ENCODE assay signal across 26 cellular contexts in genomic region chr6:26213334-26214075, GRCh38.
A peak's percentile ranks its signal among the peaks of the same experiment; 100 is the strongest.
DNase-seq lines count a peak whose midpoint lies in the region; ATAC-seq and TF ChIP-seq lines count a peak whose summit lies in the region.
"Had no signal": no experiment of that assay in that cellular context is flagged by ENCODE, and none has a peak within 500 bp of the region (broad histone marks: within the 10 kb centered on the region; RNA-seq: fewer than 3 reads in every experiment).

No MANE protein-coding gene starts in this region.

- no peaks in the 10 kb centered on the region for H3K79me2 ChIP-seq in GM23338 (replicated peaks; ENCODE audit: insufficient read depth)

- H3K27me3 Mint-ChIP-seq in T-helper 1 cell treated with Interleukin-12 subunit alpha and Interleukin-12 subunit beta and Interleukin-4 antibody, amounts not matched to agents 30 μg/mL and 1 μg/mL, for 36 hours (ENCODE audit: low read depth) = no peaks in the 10 kb centered on the region
- peaks cover 7% of the 10 kb centered on the region for H3K27me3 Mint-ChIP-seq in GM23338 (ENCODE audit: insufficient read depth, low read depth, poor library complexity)
- H3K27me3 Mint-ChIP-seq in activated CD4-positive, alpha-beta memory T cell treated with anti-CD3 and anti-CD28 coated beads for 36 hours = no peaks in the 10 kb centered on the region
- H3K27me3 Mint-ChIP-seq in mesothelial cell of epicardium (ENCODE audit: low read depth) = no peaks in the 10 kb centered on the region
- H3K27me3 Mint-ChIP-seq in CD4-positive, alpha-beta T cell = no peaks in the 10 kb centered on the region
- H3K27me3 Mint-ChIP-seq: activated B cell treated with CpG ODN at 0.5 μM for 24 hours had no signal

- H3K9me3 Mint-ChIP-seq in T-helper 1 cell treated with Interleukin-12 subunit alpha and Interleukin-12 subunit beta and Interleukin-4 antibody, amounts not matched to agents 30 μg/mL and 1 μg/mL, for 36 hours = no peaks in the 10 kb centered on the region
- H3K9me3 Mint-ChIP-seq in GM23338 (peaks cover 2% of the 10 kb centered on the region; the same call in 1 of the 3 replicates), mesothelial cell of epicardium (no peaks in the 10 kb centered on the region)
- peaks cover 2% of the 10 kb centered on the region for H3K9me3 Mint-ChIP-seq in activated CD4-positive, alpha-beta memory T cell treated with anti-CD3 and anti-CD28 coated beads for 36 hours
- no peaks in the 10 kb centered on the region for H3K9me3 Mint-ChIP-seq in CD4-positive, alpha-beta T cell
- H3K9me3 Mint-ChIP-seq: activated B cell treated with CpG ODN at 0.5 μM for 24 hours; activated T-helper 2 cell treated with anti-CD3 and anti-CD28 coated beads, Interferon-gamma antibody, Interleukin-2, Interleukin-4, amounts not matched to agents 10 μg/mL and 5 μg/mL and 100 μg/mL, durations not matched to agents 14 hours and 24 hours and 36 hours had no signal

- H3K27ac Mint-ChIP-seq in T-helper 1 cell treated with Interleukin-12 subunit alpha and Interleukin-12 subunit beta and Interleukin-4 antibody, amounts not matched to agents 30 μg/mL and 1 μg/mL, for 36 hours = peak overlapping the region; percentile 62
- H3K27ac Mint-ChIP-seq in GM23338 (no peak overlapping the region), mesothelial cell of epicardium (peak overlapping the region; percentile 69)
- peak overlapping the region; percentile 8 for H3K27ac Mint-ChIP-seq in activated CD4-positive, alpha-beta memory T cell treated with anti-CD3 and anti-CD28 coated beads for 36 hours
- no peak overlapping the region for H3K27ac Mint-ChIP-seq in CD4-positive, alpha-beta T cell
- H3K27ac Mint-ChIP-seq: activated B cell treated with CpG ODN at 0.5 μM for 24 hours; activated T-helper 2 cell treated with anti-CD3 and anti-CD28 coated beads, Interferon-gamma antibody, Interleukin-2, Interleukin-4, amounts not matched to agents 10 μg/mL and 5 μg/mL and 100 μg/mL, durations not matched to agents 14 hours and 24 hours and 36 hours had no signal

- no peaks in the 10 kb centered on the region for H3K9me2 ChIP-seq in GM23338 (ENCODE audit: insufficient read depth)

- no peaks in the 10 kb centered on the region for H4K20me1 ChIP-seq in GM23338 (replicated peaks; ENCODE audit: insufficient read depth)

- H3K9me3 ChIP-seq in CD4-positive, alpha-beta T cell (ENCODE audit: control insufficient read depth, low read length) = no peaks in the 10 kb centered on the region
- H3K9me3 ChIP-seq: adrenal gland, breast epithelium, esophagus muscularis mucosa, gastrocnemius medialis, mucosa of descending colon, prostate gland, SJCRH30, testis had no signal

- no peaks in the 10 kb centered on the region for H3K36me3 ChIP-seq in GM23338 (ENCODE audit: insufficient read depth)
- H3K36me3 ChIP-seq: adrenal gland, breast epithelium, esophagus muscularis mucosa, gastrocnemius medialis, prostate gland, SJCRH30 had no signal

- peak overlapping the region; percentile 10; the same call in 1 of the 2 replicates for H3K27ac ChIP-seq in GM23338 (ENCODE audit: low read depth)
- H3K27ac ChIP-seq in CD4-positive, alpha-beta T cell (ENCODE audit: low read depth, low read length) = no peak overlapping the region
- H3K27ac ChIP-seq: adrenal gland, breast epithelium, esophagus muscularis mucosa, gastrocnemius medialis, HL-60, PC-9, prostate gland, SJCRH30, testis had no signal

- no peak overlapping the region for H3K4me2 ChIP-seq in GM23338

- TF ChIP-seq CTCF in GM23338 (conservative IDR thresholded peaks at IDR 0.05; ENCODE audit: low read depth in 2 of 2) = no peak
- no peak for TF ChIP-seq CTCF in mesothelial cell of epicardium (IDR thresholded peaks at IDR 0.05; ENCODE audit: unreplicated experiment)
- no peak for TF ChIP-seq CTCF in CD4-positive, alpha-beta T cell (IDR thresholded peaks at IDR 0.05)

- peaks cover 9% of the 10 kb centered on the region for H3K4me1 Mint-ChIP-seq in T-helper 1 cell treated with Interleukin-12 subunit alpha and Interleukin-12 subunit beta and Interleukin-4 antibody, amounts not matched to agents 30 μg/mL and 1 μg/mL, for 36 hours (ENCODE audit: low read depth)
- H3K4me1 Mint-ChIP-seq in GM23338 (peaks cover 4% of the 10 kb centered on the region; the same call in 2 of the 3 replicates), mesothelial cell of epicardium (peaks cover 7% of the 10 kb centered on the region)
- H3K4me1 Mint-ChIP-seq in activated CD4-positive, alpha-beta memory T cell treated with anti-CD3 and anti-CD28 coated beads for 36 hours (ENCODE audit: low read depth) = peaks cover 5% of the 10 kb centered on the region
- no peaks in the 10 kb centered on the region for H3K4me1 Mint-ChIP-seq in CD4-positive, alpha-beta T cell (ENCODE audit: low read depth)

- H2AFZ ChIP-seq in GM23338 = no peak overlapping the region
- H2AFZ ChIP-seq: PC-9 had no signal

- intact Hi-C loops in activated CD4-positive, alpha-beta memory T cell treated with anti-CD3 and anti-CD28 coated beads for 36 hours (cut with micrococcal nuclease) = no loop called here
- intact Hi-C loops in CD4-positive, alpha-beta T cell (cut with DNase I, micrococcal nuclease) = loop anchor here in 1 of 2 experiments (1.0 to 2.0 kb wide), 2 partner anchors 7 to 13 kb away; no protein-coding TSS in a partner anchor

- CTCF ChIA-PET in activated CD4-positive, alpha-beta memory T cell treated with anti-CD3 and anti-CD28 coated beads for 36 hours (lab: Charles Lee) = no interaction called here
- CTCF ChIA-PET in CD4-positive, alpha-beta T cell (lab: Charles Lee) = no interaction called here

- no peaks in the 10 kb centered on the region for H3K27me3 ChIP-seq in GM23338 (ENCODE audit: insufficient read depth)
- no peaks in the 10 kb centered on the region for H3K27me3 ChIP-seq in CD4-positive, alpha-beta T cell (ENCODE audit: control insufficient read depth, insufficient read depth, low read length)
- H3K27me3 ChIP-seq: adrenal gland, breast epithelium, SJCRH30, testis had no signal

- DNase-seq in T-helper 1 cell (no peak), GM23338 (ENCODE audit: low spot score) (no peak), mesothelial cell of epicardium (ENCODE audit: low spot score in 2 of 2, unreplicated experiment in 2 of 2) (no peak), H4 (ENCODE audit: low spot score) (no peak), SKM-1 (lab: John Stamatoyannopoulos, UW; ENCODE audit: unreplicated experiment) (no peak)
- no peak for DNase-seq in activated CD4-positive, alpha-beta memory T cell treated with anti-CD3 and anti-CD28 coated beads for 36 hours
- DNase-seq in CD4-positive, alpha-beta T cell = no peak
- DNase-seq: 8988T; activated B cell treated with CpG ODN at 0.5 μM for 24 hours; effector memory CD4-positive, alpha-beta T cell; gastrocnemius medialis; hypothalamus; IMR-90; mucosa of descending colon; NCI-H2081 treated with DMSO at 0.1 percent for 48 hours; PC-9; SJCRH30; T-helper 9 cell; testis had no signal

- H3F3A ChIP-seq in GM23338 (replicated peaks; ENCODE audit: low read depth) = peaks cover 12% of the 10 kb centered on the region

- POLR2A ChIA-PET in activated CD4-positive, alpha-beta memory T cell treated with anti-CD3 and anti-CD28 coated beads for 36 hours (lab: Charles Lee) = interaction anchor here (0.6 to 5.4 kb wide), 3 partner anchors 9 to 17 kb away, joined by 3 to 298 read pairs (median 100); a partner anchor contains a TSS
- POLR2A ChIA-PET in CD4-positive, alpha-beta T cell (lab: Charles Lee) = interaction anchor here (0.6 to 7.3 kb wide), 9 partner anchors 12 to 1597 kb away, joined by 3 to 1838 read pairs (median 108); a partner anchor contains a TSS

- H3K4me3 Mint-ChIP-seq in T-helper 1 cell treated with Interleukin-12 subunit alpha and Interleukin-12 subunit beta and Interleukin-4 antibody, amounts not matched to agents 30 μg/mL and 1 μg/mL, for 36 hours = peak overlapping the region; percentile 44
- H3K4me3 Mint-ChIP-seq in GM23338 = peak overlapping the region; percentile 31; the same call in 1 of the 3 replicates
- no peak overlapping the region for H3K4me3 Mint-ChIP-seq in activated CD4-positive, alpha-beta memory T cell treated with anti-CD3 and anti-CD28 coated beads for 36 hours
- H3K4me3 Mint-ChIP-seq in mesothelial cell of epicardium = no peak overlapping the region
- H3K4me3 Mint-ChIP-seq in CD4-positive, alpha-beta T cell = no peak overlapping the region
- H3K4me3 Mint-ChIP-seq: activated B cell treated with CpG ODN at 0.5 μM for 24 hours had no signal

- no peaks in the 10 kb centered on the region for H3K4me1 ChIP-seq in GM23338 (ENCODE audit: insufficient read depth)
- H3K4me1 ChIP-seq: breast epithelium, SJCRH30 had no signal

- no peaks in the 10 kb centered on the region for H3K36me3 Mint-ChIP-seq in T-helper 1 cell treated with Interleukin-12 subunit alpha and Interleukin-12 subunit beta and Interleukin-4 antibody, amounts not matched to agents 30 μg/mL and 1 μg/mL, for 36 hours (ENCODE audit: low read depth)
- H3K36me3 Mint-ChIP-seq in GM23338 (ENCODE audit: low read depth) (no peaks in the 10 kb centered on the region), mesothelial cell of epicardium (no peaks in the 10 kb centered on the region)
- H3K36me3 Mint-ChIP-seq in activated CD4-positive, alpha-beta memory T cell treated with anti-CD3 and anti-CD28 coated beads for 36 hours = no peaks in the 10 kb centered on the region
- H3K36me3 Mint-ChIP-seq in CD4-positive, alpha-beta T cell (ENCODE audit: low read depth) = no peaks in the 10 kb centered on the region

- no peak overlapping the region for H3K4me3 ChIP-seq in GM23338
- H3K4me3 ChIP-seq: adrenal gland, breast epithelium, esophagus muscularis mucosa, gastrocnemius medialis, mucosa of descending colon, PC-9, prostate gland, SJCRH30, testis had no signal

- ATAC-seq in GM23338 = no peak
- no peak for ATAC-seq in CD4-positive, alpha-beta T cell (ENCODE audit: poor library complexity)
- ATAC-seq: gastrocnemius medialis, mucosa of descending colon had no signal

TF ChIP-seq in GM23338, 12 proteins besides CTCF, POLR2A, EP300 and RAD21 (continues in another document):
- TF ChIP-seq EZH2phosphoT487 (IDR thresholded peaks at IDR 0.05; ENCODE audit: unreplicated experiment) = no peak
- no peak for TF ChIP-seq ETS1 (IDR thresholded peaks at IDR 0.05)
- no peak for TF ChIP-seq ZNF114 (CRISPR knock-in tag; IDR thresholded peaks at IDR 0.05)

Comparison
In these comparisons a context has a peak if more than half of its experiments do, and no peak if none do; other contexts are left out.
1. H3K27ac Mint-ChIP-seq: peak in T-helper 1 cell treated with Interleukin-12 subunit alpha and Interleukin-12 subunit beta and Interleukin-4 antibody, amounts not matched to agents 30 μg/mL and 1 μg/mL, for 36 hours (single experiment), activated CD4-positive, alpha-beta memory T cell treated with anti-CD3 and anti-CD28 coated beads for 36 hours (single experiment) and mesothelial cell of epicardium (single experiment); none in GM23338 (single experiment) and CD4-positive, alpha-beta T cell (single experiment).
2. H3K4me3 Mint-ChIP-seq: peak in T-helper 1 cell treated with Interleukin-12 subunit alpha and Interleukin-12 subunit beta and Interleukin-4 antibody, amounts not matched to agents 30 μg/mL and 1 μg/mL, for 36 hours (single experiment) and GM23338 (single experiment); none in activated CD4-positive, alpha-beta memory T cell treated with anti-CD3 and anti-CD28 coated beads for 36 hours (single experiment), mesothelial cell of epicardium (single experiment) and CD4-positive, alpha-beta T cell (single experiment).